Comparison of ENCODE assay signal across 27 cellular contexts in genomic region chr6:146550911-146551310, GRCh38. TPM values are rescaled to one million over a fixed set of nuclear protein-coding genes. Genes with fewer than 3 reads are reported as not detected.
DNase-seq lines count a peak whose midpoint lies in the region; ATAC-seq, FAIRE-seq and TF ChIP-seq lines count a peak whose summit lies in the region.
"Had no signal": no experiment of that assay in that cellular context is flagged by ENCODE, and none has a peak within 500 bp of the region (broad histone marks: within the 10 kb centered on the region; RNA-seq: fewer than 3 reads in every experiment).

No MANE protein-coding gene starts in this region.

- no peak overlapping the region for H3K27ac ChIP-seq in A549
- no peak overlapping the region for H3K27ac ChIP-seq in K562 (ENCODE audit: extremely low read depth, low read depth, low read length)
- H3K27ac ChIP-seq in SJCRH30 = no peak overlapping the region
- H3K27ac ChIP-seq: C4-2B, coronary artery, KMS-11, parathyroid adenoma had no signal

- H2AFZ ChIP-seq in K562 (ENCODE audit: low read depth, low read length) = no peak overlapping the region
- H2AFZ ChIP-seq: parathyroid adenoma had no signal

- BruUV-seq in K562 (replicated peaks; lab: Mats Ljungman, UMichigan) = no TSS peak

- H3K4me1 Mint-ChIP-seq in activated T-cell treated with anti-CD3 and anti-CD28 coated beads, Interleukin-2, amount 50 U/mL, for 4 hours (ENCODE audit: low read depth) = no peaks in the 10 kb centered on the region
- H3K4me1 Mint-ChIP-seq: activated naive CD4-positive, alpha-beta T cell treated with anti-CD3 and anti-CD28 coated beads, Interleukin-2, amount 50 U/mL, for 24 hours had no signal

- in situ Hi-C loops in K562 (cut with MboI) = no loop called here

- CTCF ChIA-PET in A549 (lab: Yijun Ruan, JAX) (interaction anchor here (1.3 kb wide), 1 partner anchor 15 kb away, joined by 3 read pairs; no protein-coding TSS in a partner anchor), K562 (lab: Yijun Ruan, JAX; ENCODE audit: low intra/inter-chr PET ratio) (no interaction called here)

- H3K27me3 Mint-ChIP-seq in activated T-cell treated with anti-CD3 and anti-CD28 coated beads, Interleukin-2, amount 50 U/mL, for 4 hours (ENCODE audit: low read depth) = no peaks in the 10 kb centered on the region
- H3K27me3 Mint-ChIP-seq: natural killer cell treated with Interleukin-12 subunit alpha and Interleukin-12 subunit beta and Interleukin-15 and Interleukin-18, amount 100 ng/mL, for 72 hours had no signal

- TF ChIP-seq CTCF in A549 (IDR thresholded peaks at IDR 0.05) = no peak
- TF ChIP-seq CTCF in K562 (IDR thresholded peaks at IDR 0.05 in 2 of 3, conservative IDR thresholded peaks at IDR 0.05 in 1 of 3; ENCODE audit: insufficient read depth in 2 of 3, low read depth in 1 of 3, low read length in 3 of 3) = no peak
- TF ChIP-seq CTCF in fibroblast of villous mesenchyme (IDR thresholded peaks at IDR 0.05; ENCODE audit: insufficient read depth, low read depth, low read length) = no peak

- DNase-seq in A549 (ENCODE audit: low read depth in 1 of 2, low spot score in 1 of 2) (no peak), GM04504 (ENCODE audit: low read depth) (peak; percentile 40), K562 (ENCODE audit: extremely low read depth in 1 of 4, low spot score in 3 of 4) (no peak), fibroblast of villous mesenchyme (ENCODE audit: low read depth) (peak; percentile 62), SJCRH30 (no peak)
- no peak for DNase-seq in activated T-cell treated with anti-CD3 and anti-CD28 coated beads, Interleukin-2, amount 50 U/mL, for 4 hours
- no peak for DNase-seq in stimulated activated CD4-positive, alpha-beta T cell treated with anti-CD3 and anti-CD28 coated beads, Interleukin-2, amount 100 ng/mL, for 24 hours
- DNase-seq: activated T-cell treated with anti-CD3 and anti-CD28 coated beads, Interleukin-2, amount 50 U/mL, for 48 hours; DMS153; NCI-H1092 treated with DMSO at 0.1 percent for 48 hours; NCI-H2081 treated with DMSO at 0.1 percent for 48 hours; NCI-H446 treated with DMSO at 0.1 percent for 48 hours; stimulated activated naive CD4-positive, alpha-beta T cell; T-helper 9 cell had no signal

- H3K9me3 ChIP-seq in A549 (no peaks in the 10 kb centered on the region), K562 (replicated peaks; ENCODE audit: control insufficient read depth, insufficient read depth, low read depth, low read length) (no peaks in the 10 kb centered on the region), SJCRH30 (replicated peaks) (0 out of 2 replicates have a peak, but pooled peaks cover 2% of the 10 kb centered on the region)

- FAIRE-seq in A549 (lab: Jason Lieb, UNC) = no peak
- no peak for FAIRE-seq in K562 (lab: Jason Lieb, UNC)
- FAIRE-seq: GM12892 had no signal

- no peaks in the 10 kb centered on the region for H3K36me3 ChIP-seq in K562 (ENCODE audit: control insufficient read depth, insufficient read depth, low read length)
- H3K36me3 ChIP-seq in SJCRH30 = peaks cover 6% of the 10 kb centered on the region; the same call in 1 of the 2 replicates

- H3K4me3 Mint-ChIP-seq in activated T-cell treated with anti-CD3 and anti-CD28 coated beads, Interleukin-2, amount 50 U/mL, for 4 hours = no peak overlapping the region
- H3K4me3 Mint-ChIP-seq: activated naive CD4-positive, alpha-beta T cell treated with anti-CD3 and anti-CD28 coated beads, Interleukin-2, amount 50 U/mL, for 24 hours; natural killer cell treated with Interleukin-12 subunit alpha and Interleukin-12 subunit beta and Interleukin-15 and Interleukin-18, amount 100 ng/mL, for 72 hours had no signal

- POLR2A ChIA-PET in A549 (lab: Yijun Ruan, JAX) (no interaction called here), K562 (lab: Yijun Ruan, JAX) (interaction anchor here (0.7 to 0.8 kb wide), 2 partner anchors 14 to 252 kb away, joined by 3 read pairs; no protein-coding TSS in a partner anchor)

- intact Hi-C loops in K562 (cut with micrococcal nuclease) = no loop called here

- ATAC-seq in A549 (no peak), K562 (no peak), HG03442 (IDR thresholded peaks at IDR 0.05; ENCODE audit: unreplicated experiment) (no peak)
- no peak for ATAC-seq in activated T-cell treated with anti-CD3 and anti-CD28 coated beads, Interleukin-2, amount 50 U/mL, for 4 hours
- ATAC-seq: natural killer cell treated with Interleukin-12 subunit alpha and Interleukin-12 subunit beta and Interleukin-15 and Interleukin-18, amount 100 ng/mL, for 72 hours; Panc1; sciatic nerve; SK-N-SH treated with all-trans-retinoic acid at 6 μM for 48 hours had no signal

- H3K36me3 Mint-ChIP-seq in activated T-cell treated with anti-CD3 and anti-CD28 coated beads, Interleukin-2, amount 50 U/mL, for 4 hours (ENCODE audit: insufficient read depth) = no peaks in the 10 kb centered on the region
- H3K36me3 Mint-ChIP-seq: activated naive CD4-positive, alpha-beta T cell treated with anti-CD3 and anti-CD28 coated beads, Interleukin-2, amount 50 U/mL, for 24 hours; natural killer cell treated with Interleukin-12 subunit alpha and Interleukin-12 subunit beta and Interleukin-15 and Interleukin-18, amount 100 ng/mL, for 72 hours had no signal

- TF ChIP-seq EP300 in A549 (IDR thresholded peaks at IDR 0.05) (no peak), K562 (IDR thresholded peaks at IDR 0.05; ENCODE audit: low read length) (no peak)

- H3K9me1 ChIP-seq in K562 (ENCODE audit: control insufficient read depth, insufficient read depth, low read length) = no peaks in the 10 kb centered on the region

- no peaks in the 10 kb centered on the region for H3K27me3 ChIP-seq in K562 (ENCODE audit: control insufficient read depth in 2 of 2, insufficient read depth in 2 of 2, low read length in 2 of 2)
- no peaks in the 10 kb centered on the region for H3K27me3 ChIP-seq in SJCRH30

- H3K9ac ChIP-seq in K562 (ENCODE audit: insufficient read depth in 1 of 2, low read depth in 2 of 2, low read length in 2 of 2) = no peak overlapping the region
- H3K9ac ChIP-seq: KMS-11, parathyroid adenoma had no signal

- H3K4me1 ChIP-seq in A549 (peaks cover 24% of the 10 kb centered on the region), K562 (replicated peaks in 1 of 2; ENCODE audit: control insufficient read depth in 2 of 2, insufficient read depth in 2 of 2, low read length in 2 of 2) (peaks cover 0 to 15% of the 10 kb centered on the region in 2 experiments; a peak in 3 of 5 replicates), SJCRH30 (peaks cover 9% of the 10 kb centered on the region)
- H3K4me1 ChIP-seq: parathyroid adenoma had no signal

- no peaks in the 10 kb centered on the region for H3K9me3 Mint-ChIP-seq in activated T-cell treated with anti-CD3 and anti-CD28 coated beads, Interleukin-2, amount 50 U/mL, for 4 hours
- H3K9me3 Mint-ChIP-seq: activated naive CD4-positive, alpha-beta T cell treated with anti-CD3 and anti-CD28 coated beads, Interleukin-2, amount 50 U/mL, for 24 hours had no signal

- no peaks in the 10 kb centered on the region for H3K79me2 ChIP-seq in K562 (ENCODE audit: control insufficient read depth, insufficient read depth, low read length)
- H3K79me2 ChIP-seq: parathyroid adenoma had no signal

- no peak for TF ChIP-seq RAD21 in A549 (conservative IDR thresholded peaks at IDR 0.05 in 1 of 2, IDR thresholded peaks at IDR 0.05 in 1 of 2)
- no peak for TF ChIP-seq RAD21 in K562 (CRISPR knock-in tag; conservative IDR thresholded peaks at IDR 0.05 in 1 of 2, IDR thresholded peaks at IDR 0.05 in 1 of 2)

- H4K20me1 ChIP-seq in K562 (replicated peaks; ENCODE audit: control insufficient read depth, insufficient read depth, low read length) = no peaks in the 10 kb centered on the region

- H3K4me2 ChIP-seq in A549 = no peak overlapping the region
- H3K4me2 ChIP-seq in K562 (ENCODE audit: insufficient read depth, low read length) = no peak overlapping the region
- H3K4me2 ChIP-seq: KMS-11 had no signal

- TF ChIP-seq POLR2A in A549 (IDR thresholded peaks at IDR 0.05; ENCODE audit: low read length) (no peak), K562 (conservative IDR thresholded peaks at IDR 0.05) (no peak)

- WGBS in A549 (ENCODE audit: missing lambda C conversion rate) = 92% methylated on average over 6 of the region's 6 CpGs
- 76% methylated on average over 6 of the region's 6 CpGs for WGBS in K562 (ENCODE audit: insufficient coverage, low coverage, missing lambda C conversion rate)

- H3K4me3 ChIP-seq in A549 = no peak overlapping the region
- H3K4me3 ChIP-seq in K562 = no peak overlapping the region
- H3K4me3 ChIP-seq in fibroblast of villous mesenchyme (ENCODE audit: low read depth, low read length) = no peak overlapping the region
- no peak overlapping the region for H3K4me3 ChIP-seq in SJCRH30
- H3K4me3 ChIP-seq: coronary artery had no signal

RNA-seq across cellular contexts. Expression of gene RAB32, which starts 7.3 kb away (rescaled TPM):
- polyA plus RNA-seq in A549 (2011; rRNA removed) (43.9 and 49.4 TPM in 2 replicates), A549 (2017; fragmentation: RNase III; extraction: RNeasy Plus Mini Kit Qiagen cat#74134 plus additional on column Dnase treatment) (30.1 to 34.2 TPM (median 31.0 TPM) in 3 replicates), K562 (2011; rRNA removed) (11.7 and 27.9 TPM in 2 replicates), K562 (2014; fragmentation: Illumina TruSeq; extraction: Trizol) (7.9 and 8.4 TPM in 2 replicates), K562 (2014; fragmentation: Nextera tagmentation; extraction: Ambion mirVana) (1 to 10 TPM; 2.5 to 3.8 TPM), K562 (2014; rRNA removed) (8.6 and 11.0 TPM in 2 replicates)
- 20.8 and 24.1 TPM in 2 replicates for polyA plus RNA-seq in A549 (2012; cell fraction: cytosol; rRNA removed)
- 7.1 and 7.8 TPM in 2 replicates for polyA plus RNA-seq in A549 (2012; cell fraction: nucleus; rRNA removed)
- polyA minus RNA-seq in A549 (2011; rRNA and poly(A)+ RNA removed) = 7.1 and 8.8 TPM in 2 replicates
- 1.4 and 1.6 TPM in 2 replicates for total RNA-seq in K562 (2011; cell fraction: chromatin; rRNA removed; ENCODE audit: low replicate concordance)
- total RNA-seq in K562 (2011; cell fraction: nucleolus; rRNA removed) = 2.0 and 2.3 TPM in 2 replicates
- 2.1 and 2.3 TPM in 2 replicates for total RNA-seq in K562 (2011; cell fraction: nucleoplasm; rRNA removed)
- total RNA-seq in K562 (2014; rRNA removed) (11.6 and 16.5 TPM in 2 replicates), K562 (2014; rRNA removed; fragmentation: Illumina TruSeq; extraction: Trizol) (12.2 and 13.8 TPM in 2 replicates), K562 (2015; rRNA removed; fragmentation: Illumina TruSeq; extraction: Trizol) (15.7 and 16.6 TPM in 2 replicates), K562 (2021) (10.5 TPM in 2 replicates), fibroblast of villous mesenchyme (123 and 148 TPM in 2 replicates)
- 7.0 and 16.8 TPM in 2 replicates for polyA plus RNA-seq in K562 (2011; cell fraction: cytosol; rRNA removed)
- 2.4 and 11.5 TPM in 2 replicates for polyA plus RNA-seq in K562 (2011; cell fraction: nucleus; rRNA removed)
- 16.4 and 39.5 TPM in 2 replicates for polyA plus RNA-seq in K562 (2012)
- 4.1 and 11.6 TPM in 2 replicates for polyA minus RNA-seq in K562 (2011; rRNA and poly(A)+ RNA removed)
- polyA minus RNA-seq in K562 (2011; cell fraction: cytosol; rRNA and poly(A)+ RNA removed) = 1.8 and 4.1 TPM in 2 replicates
- 1.6 and 4.9 TPM in 2 replicates for polyA minus RNA-seq in K562 (2011; cell fraction: nucleus; rRNA and poly(A)+ RNA removed)
- total RNA-seq in activated T-cell treated with anti-CD3 and anti-CD28 coated beads, Interleukin-2, amount 50 U/mL, for 4 hours = under 1 TPM; 0.16 to 0.32 (median 0.18) TPM
- 12.2 and 12.4 TPM in 2 replicates for total RNA-seq in SJCRH30 (2014; rRNA removed; shearing (Covaris generic))

RNA-seq across cellular contexts. Expression of gene ADGB, which starts 47.9 kb away (rescaled TPM):
- polyA plus RNA-seq in A549 (2011; rRNA removed) (not detected in 2 replicates), A549 (2017; fragmentation: RNase III; extraction: RNeasy Plus Mini Kit Qiagen cat#74134 plus additional on column Dnase treatment) (not detected in 3 replicates), K562 (2011; rRNA removed) (not detected in 2 replicates), K562 (2014; fragmentation: Illumina TruSeq; extraction: Trizol) (not detected in 2 replicates), K562 (2014; fragmentation: Nextera tagmentation; extraction: Ambion mirVana) (not detected), K562 (2014; rRNA removed) (not detected in 2 replicates)
- not detected in 2 replicates for polyA plus RNA-seq in A549 (2012; cell fraction: cytosol; rRNA removed)
- not detected in 2 replicates for polyA plus RNA-seq in A549 (2012; cell fraction: nucleus; rRNA removed)
- polyA minus RNA-seq in A549 (2011; rRNA and poly(A)+ RNA removed) = not detected in 2 replicates
- total RNA-seq in K562 (2011; cell fraction: chromatin; rRNA removed; ENCODE audit: low replicate concordance) = not detected in 2 replicates
- not detected in 2 replicates for total RNA-seq in K562 (2011; cell fraction: nucleolus; rRNA removed)
- total RNA-seq in K562 (2011; cell fraction: nucleoplasm; rRNA removed) = not detected in 2 replicates
- total RNA-seq in K562 (2014; rRNA removed) (not detected in 2 replicates), K562 (2014; rRNA removed; fragmentation: Illumina TruSeq; extraction: Trizol) (not detected in 2 replicates), K562 (2015; rRNA removed; fragmentation: Illumina TruSeq; extraction: Trizol) (not detected in 2 replicates), K562 (2021) (not detected in 2 replicates), fibroblast of villous mesenchyme (not detected in 2 replicates)
- polyA plus RNA-seq in K562 (2011; cell fraction: cytosol; rRNA removed) = not detected in 2 replicates
- not detected in 2 replicates for polyA plus RNA-seq in K562 (2011; cell fraction: nucleus; rRNA removed)
- polyA plus RNA-seq in K562 (2012) = 0.06 TPM in 1 of 2 replicates, not detected in the other
- not detected in 2 replicates for polyA minus RNA-seq in K562 (2011; rRNA and poly(A)+ RNA removed)
- polyA minus RNA-seq in K562 (2011; cell fraction: cytosol; rRNA and poly(A)+ RNA removed) = not detected in 2 replicates
- polyA minus RNA-seq in K562 (2011; cell fraction: nucleus; rRNA and poly(A)+ RNA removed) = not detected in 2 replicates
- total RNA-seq in activated T-cell treated with anti-CD3 and anti-CD28 coated beads, Interleukin-2, amount 50 U/mL, for 4 hours = not detected
- 0.28 and 0.43 TPM in 2 replicates for total RNA-seq in SJCRH30 (2014; rRNA removed; shearing (Covaris generic))
- total RNA-seq: glomerular endothelial cell; H4; natural killer cell treated with Interleukin-12 subunit alpha and Interleukin-12 subunit beta and Interleukin-15 and Interleukin-18, amount 100 ng/mL, for 72 hours had no signal

Comparison
In these comparisons a context has a peak if more than half of its experiments do, and no peak if none do; other contexts are left out.
1. DNase-seq: peak in GM04504 (single experiment) and fibroblast of villous mesenchyme (single experiment); none in A549 (0 of 2), K562 (0 of 4), activated T-cell treated with anti-CD3 and anti-CD28 coated beads, Interleukin-2, amount 50 U/mL, for 4 hours (single experiment), SJCRH30 (0 of 2) and stimulated activated CD4-positive, alpha-beta T cell treated with anti-CD3 and anti-CD28 coated beads, Interleukin-2, amount 100 ng/mL, for 24 hours (0 of 2).
2. Of the 35 proteins assayed by ChIP-seq in both K562 and A549: peak only in K562: none; only in A549: none; in both: CEBPB; in neither: 34.